Comparison of ENCODE assay signal across 1 cellular context in the genomic region with DNA sequence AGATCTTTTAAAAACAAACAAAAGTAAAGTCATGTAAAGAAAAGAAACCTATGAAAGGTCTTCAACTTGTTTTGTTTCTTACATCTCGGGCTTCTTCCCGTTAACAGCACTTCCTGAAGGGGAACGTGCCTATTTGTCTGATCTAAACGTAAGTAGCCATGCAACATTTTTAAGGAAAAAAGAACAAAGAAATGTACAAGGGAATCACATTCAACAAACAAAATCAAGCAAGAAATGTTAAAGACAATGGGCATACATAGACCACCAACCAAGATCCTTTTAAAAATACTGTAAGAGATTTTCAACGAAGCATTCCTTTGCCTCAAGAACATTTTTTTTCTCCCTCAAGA.
TF ChIP-seq lines count a peak whose summit lies in the region.

No MANE protein-coding gene starts in this region.

TF ChIP-seq in IMR-90, 13 proteins besides CTCF, POLR2A, EP300 and RAD21 (continued from another document):
- TF ChIP-seq MAFK (IDR thresholded peaks at IDR 0.05; ENCODE audit: low read depth, low read length) (no peak), MAZ (IDR thresholded peaks at IDR 0.05; ENCODE audit: borderline replicate concordance, low read depth, low read length) (no peak), BHLHE40 (IDR thresholded peaks at IDR 0.05; ENCODE audit: low read depth, low read length) (no peak), NFE2L2 (IDR thresholded peaks at IDR 0.05; ENCODE audit: low read depth, low read length) (no peak)
